In the genomic region with DNA sequence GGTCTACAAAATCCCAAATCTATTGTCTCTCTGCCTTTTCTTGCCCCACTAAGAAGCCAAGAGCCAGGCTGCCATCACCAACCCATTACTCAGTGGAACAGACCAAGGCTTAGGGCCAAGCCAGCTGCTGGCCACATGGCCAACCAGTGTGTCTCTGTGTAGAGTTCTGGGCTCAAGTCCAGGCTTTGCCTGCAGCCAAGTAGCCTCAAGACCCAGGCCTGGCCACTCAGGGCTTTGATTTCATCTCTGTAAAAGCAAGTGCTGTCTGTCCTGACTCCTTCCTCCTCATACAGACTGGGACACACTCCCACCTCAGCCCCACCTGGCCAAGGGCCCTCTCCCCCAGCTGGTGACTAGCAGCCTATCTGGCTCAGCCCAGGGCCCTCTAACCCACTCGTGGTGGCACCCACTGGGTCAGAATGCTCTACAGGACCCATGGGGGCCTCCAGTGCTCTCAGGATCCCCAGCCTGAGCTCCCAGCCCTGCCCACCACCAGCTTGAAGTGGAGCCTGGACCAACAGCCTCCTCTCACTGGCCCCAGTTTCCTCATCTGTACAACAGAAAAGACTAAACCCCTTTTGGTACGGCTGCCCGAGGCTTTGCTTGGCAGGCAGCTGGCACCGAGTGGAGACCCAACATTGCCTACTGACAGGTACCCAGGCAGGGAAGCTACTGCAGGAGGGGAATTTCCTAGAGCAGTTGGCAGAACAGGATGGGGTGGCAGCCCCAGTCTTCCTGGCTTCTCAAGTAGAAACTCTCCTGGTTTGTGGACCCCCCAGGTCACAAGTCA, we compare ENCODE assay signal across 8 cellular contexts. TPM values are rescaled to one million over a fixed set of nuclear protein-coding genes. Genes with fewer than 3 reads are reported as not detected.
DNase-seq lines count a peak whose midpoint lies in the region; ATAC-seq and TF ChIP-seq lines count a peak whose summit lies in the region.

No MANE protein-coding gene starts in this region.

- H3K4me1 ChIP-seq in muscle layer of colon (ENCODE audit: insufficient read depth, low read length) = peaks cover 70% of the 10 kb centered on the region

- no peak for ATAC-seq in HG03280 (IDR thresholded peaks at IDR 0.05; ENCODE audit: unreplicated experiment)

- no peaks in the 10 kb centered on the region for H3K9me3 ChIP-seq in muscle layer of colon (ENCODE audit: low read length)

- peak; percentile 81 for DNase-seq in AG08396 (ENCODE audit: low spot score)
- peak; percentile 55 for DNase-seq in LHCN-M2 (ENCODE audit: low read depth)
- no peak for DNase-seq in coronary artery (ENCODE audit: low spot score)
- no peak for DNase-seq in NCI-H82 treated with DMSO at 0.1 percent for 48 hours (lab: John Stamatoyannopoulos, UW; ENCODE audit: unreplicated experiment)
- no peak for DNase-seq in DMS114 treated with DMSO at 0.1 percent for 48 hours (lab: John Stamatoyannopoulos, UW; ENCODE audit: unreplicated experiment)
- DNase-seq in NCI-H187 treated with DMSO at 0.1 percent for 48 hours (lab: John Stamatoyannopoulos, UW) = no peak

- H3K27ac ChIP-seq in coronary artery = peak overlapping the region; percentile 48 to 88
- H3K27ac ChIP-seq in muscle layer of colon (ENCODE audit: low read depth, low read length) = peak overlapping the region; percentile 46

- peak overlapping the region; percentile 26 for H3K9ac ChIP-seq in muscle layer of colon (ENCODE audit: low read length)

- no peaks in the 10 kb centered on the region for H3K27me3 ChIP-seq in muscle layer of colon (ENCODE audit: control insufficient read depth in 1 of 2, insufficient read depth in 2 of 2, low read length in 2 of 2)

- H3K4me3 ChIP-seq in coronary artery (peak overlapping the region; percentile 77), muscle layer of colon (ENCODE audit: low read depth in 1 of 2, low read length in 2 of 2) (peak overlapping the region in 1 of 2 donors; percentile 60)

- peaks cover 16% of the 10 kb centered on the region for H3K36me3 ChIP-seq in muscle layer of colon (ENCODE audit: insufficient read depth, low read length)

- TF ChIP-seq CTCF in coronary artery (IDR thresholded peaks at IDR 0.05) = no peak

RNA-seq across cellular contexts. Expression of gene SREBF1, which starts 14.4 kb away (rescaled TPM):
- total RNA-seq in LHCN-M2 (2014; rRNA removed) = 34.4 and 53.0 TPM in 2 replicates
- 11.9 TPM for polyA plus RNA-seq in LHCN-M2 (2012)

Comparison
In these comparisons a context has a peak if more than half of its experiments do, and no peak if none do; other contexts are left out.
1. DNase-seq: peak in AG08396 (single experiment) and LHCN-M2 (single experiment); none in coronary artery (single experiment), NCI-H82 treated with DMSO at 0.1 percent for 48 hours (single experiment), DMS114 treated with DMSO at 0.1 percent for 48 hours (single experiment) and NCI-H187 treated with DMSO at 0.1 percent for 48 hours (single experiment).